1 cellular context compared by ENCODE assay signal in the genomic region with DNA sequence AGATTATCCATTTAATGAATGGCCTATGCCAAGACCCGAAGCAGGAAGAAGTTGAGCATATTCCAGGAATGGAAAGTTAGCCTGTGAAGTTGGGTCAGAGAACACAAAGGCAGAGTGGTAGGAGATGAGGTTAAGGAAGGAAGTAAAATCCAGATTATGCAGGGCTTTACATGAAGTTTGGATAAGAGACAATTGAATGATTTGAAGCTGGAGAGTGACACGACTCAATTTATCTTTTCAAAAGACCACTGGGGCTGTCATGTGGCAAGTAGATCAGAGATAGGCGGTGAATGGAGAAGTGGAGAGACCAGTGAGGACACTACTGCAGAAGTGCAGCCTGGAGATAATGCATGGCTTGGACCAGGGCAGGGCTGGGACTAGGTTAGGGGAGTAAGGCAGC.
TF ChIP-seq lines count a peak whose summit lies in the region.

No MANE protein-coding gene starts in this region.

TF ChIP-seq in K562, 482 proteins besides CTCF, POLR2A, EP300 and RAD21 (continued from another document):
- TF ChIP-seq HMBOX1 (IDR thresholded peaks at IDR 0.05): peak; percentile 83
- TF ChIP-seq DPF2 (IDR thresholded peaks at IDR 0.05): peak; percentile 76
- no peak for TF ChIP-seq RUNX1 (IDR thresholded peaks at IDR 0.05; ENCODE audit: low read depth)
- no peak for TF ChIP-seq CCNT2 (IDR thresholded peaks at IDR 0.05; ENCODE audit: borderline replicate concordance, extremely low read depth, insufficient read length, low read depth, low read length)
- peak in 1 of 2 experiments; percentile 18; a peak in 1 of 4 replicates for TF ChIP-seq MNT (conservative IDR thresholded peaks at IDR 0.05)
- TF ChIP-seq ZFP36 (IDR thresholded peaks at IDR 0.05; ENCODE audit: low read depth, low read length, partially characterized antibody): peak; percentile 29
- peak; percentile 46; the same call in 1 of the 2 replicates for TF ChIP-seq FOXM1 (IDR thresholded peaks at IDR 0.05; ENCODE audit: low read depth)
- no peak for TF ChIP-seq FOXM1 (CRISPR knock-in tag; IDR thresholded peaks at IDR 0.05; ENCODE audit: low read depth)
- no peak for TF ChIP-seq TAF15 (IDR thresholded peaks at IDR 0.05; ENCODE audit: low read depth, low read length)
- TF ChIP-seq, protein P1, sequence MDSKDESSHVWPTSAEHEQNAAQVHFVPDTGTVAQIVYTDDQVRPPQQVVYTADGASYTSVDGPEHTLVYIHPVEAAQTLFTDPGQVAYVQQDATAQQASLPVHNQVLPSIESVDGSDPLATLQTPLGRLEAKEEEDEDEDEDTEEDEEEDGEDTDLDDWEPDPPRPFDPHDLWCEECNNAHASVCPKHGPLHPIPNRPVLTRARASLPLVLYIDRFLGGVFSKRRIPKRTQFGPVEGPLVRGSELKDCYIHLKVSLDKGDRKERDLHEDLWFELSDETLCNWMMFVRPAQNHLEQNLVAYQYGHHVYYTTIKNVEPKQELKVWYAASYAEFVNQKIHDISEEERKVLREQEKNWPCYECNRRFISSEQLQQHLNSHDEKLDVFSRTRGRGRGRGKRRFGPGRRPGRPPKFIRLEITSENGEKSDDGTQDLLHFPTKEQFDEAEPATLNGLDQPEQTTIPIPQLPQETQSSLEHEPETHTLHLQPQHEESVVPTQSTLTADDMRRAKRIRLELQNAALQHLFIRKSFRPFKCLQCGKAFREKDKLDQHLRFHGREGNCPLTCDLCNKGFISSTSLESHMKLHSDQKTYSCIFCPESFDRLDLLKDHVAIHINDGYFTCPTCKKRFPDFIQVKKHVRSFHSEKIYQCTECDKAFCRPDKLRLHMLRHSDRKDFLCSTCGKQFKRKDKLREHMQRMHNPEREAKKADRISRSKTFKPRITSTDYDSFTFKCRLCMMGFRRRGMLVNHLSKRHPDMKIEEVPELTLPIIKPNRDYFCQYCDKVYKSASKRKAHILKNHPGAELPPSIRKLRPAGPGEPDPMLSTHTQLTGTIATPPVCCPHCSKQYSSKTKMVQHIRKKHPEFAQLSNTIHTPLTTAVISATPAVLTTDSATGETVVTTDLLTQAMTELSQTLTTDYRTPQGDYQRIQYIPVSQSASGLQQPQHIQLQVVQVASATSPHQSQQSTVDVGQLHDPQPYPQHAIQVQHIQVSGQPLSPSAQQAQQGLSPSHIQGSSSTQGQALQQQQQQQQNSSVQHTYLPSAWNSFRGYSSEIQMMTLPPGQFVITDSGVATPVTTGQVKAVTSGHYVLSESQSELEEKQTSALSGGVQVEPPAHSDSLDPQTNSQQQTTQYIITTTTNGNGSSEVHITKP (IDR thresholded peaks at IDR 0.05; ENCODE audit: partially characterized antibody): no peak
- TF ChIP-seq SMARCA5 (IDR thresholded peaks at IDR 0.05): peak; percentile 46; the same call in 1 of the 2 replicates
- TF ChIP-seq KDM1A (IDR thresholded peaks at IDR 0.05): peak; percentile 77 to 82
- TF ChIP-seq EHMT2 (IDR thresholded peaks at IDR 0.05): peak; percentile 65
- TF ChIP-seq TAL1 (IDR thresholded peaks at IDR 0.05): peak; percentile 50; the same call in 1 of the 2 replicates
- peak; percentile 83 for TF ChIP-seq ARID1B (IDR thresholded peaks at IDR 0.05)
- peak; percentile 22; the same call in 1 of the 2 replicates for TF ChIP-seq MYC (IDR thresholded peaks at IDR 0.05; ENCODE audit: low read depth, low read length)
- no peak for TF ChIP-seq MYC (CRISPR knock-in tag; IDR thresholded peaks at IDR 0.05; ENCODE audit: borderline replicate concordance, low read depth)
- TF ChIP-seq NCOR1 (IDR thresholded peaks at IDR 0.05): peak; percentile 55
- TF ChIP-seq TCF3 (CRISPR knock-in tag; IDR thresholded peaks at IDR 0.05): peak; percentile 77
- TF ChIP-seq EP400 (IDR thresholded peaks at IDR 0.05): 0 out of 2 replicates have a peak, but pooled peaks have one; percentile 20
- TF ChIP-seq, protein P2, sequence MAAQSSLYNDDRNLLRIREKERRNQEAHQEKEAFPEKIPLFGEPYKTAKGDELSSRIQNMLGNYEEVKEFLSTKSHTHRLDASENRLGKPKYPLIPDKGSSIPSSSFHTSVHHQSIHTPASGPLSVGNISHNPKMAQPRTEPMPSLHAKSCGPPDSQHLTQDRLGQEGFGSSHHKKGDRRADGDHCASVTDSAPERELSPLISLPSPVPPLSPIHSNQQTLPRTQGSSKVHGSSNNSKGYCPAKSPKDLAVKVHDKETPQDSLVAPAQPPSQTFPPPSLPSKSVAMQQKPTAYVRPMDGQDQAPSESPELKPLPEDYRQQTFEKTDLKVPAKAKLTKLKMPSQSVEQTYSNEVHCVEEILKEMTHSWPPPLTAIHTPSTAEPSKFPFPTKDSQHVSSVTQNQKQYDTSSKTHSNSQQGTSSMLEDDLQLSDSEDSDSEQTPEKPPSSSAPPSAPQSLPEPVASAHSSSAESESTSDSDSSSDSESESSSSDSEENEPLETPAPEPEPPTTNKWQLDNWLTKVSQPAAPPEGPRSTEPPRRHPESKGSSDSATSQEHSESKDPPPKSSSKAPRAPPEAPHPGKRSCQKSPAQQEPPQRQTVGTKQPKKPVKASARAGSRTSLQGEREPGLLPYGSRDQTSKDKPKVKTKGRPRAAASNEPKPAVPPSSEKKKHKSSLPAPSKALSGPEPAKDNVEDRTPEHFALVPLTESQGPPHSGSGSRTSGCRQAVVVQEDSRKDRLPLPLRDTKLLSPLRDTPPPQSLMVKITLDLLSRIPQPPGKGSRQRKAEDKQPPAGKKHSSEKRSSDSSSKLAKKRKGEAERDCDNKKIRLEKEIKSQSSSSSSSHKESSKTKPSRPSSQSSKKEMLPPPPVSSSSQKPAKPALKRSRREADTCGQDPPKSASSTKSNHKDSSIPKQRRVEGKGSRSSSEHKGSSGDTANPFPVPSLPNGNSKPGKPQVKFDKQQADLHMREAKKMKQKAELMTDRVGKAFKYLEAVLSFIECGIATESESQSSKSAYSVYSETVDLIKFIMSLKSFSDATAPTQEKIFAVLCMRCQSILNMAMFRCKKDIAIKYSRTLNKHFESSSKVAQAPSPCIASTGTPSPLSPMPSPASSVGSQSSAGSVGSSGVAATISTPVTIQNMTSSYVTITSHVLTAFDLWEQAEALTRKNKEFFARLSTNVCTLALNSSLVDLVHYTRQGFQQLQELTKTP (IDR thresholded peaks at IDR 0.05; ENCODE audit: low read depth in 1 of 2, partially characterized antibody in 2 of 2): peak in 1 of 2 experiments; percentile 38
- peak; percentile 48; the same call in 1 of the 2 replicates for TF ChIP-seq MTA2 (IDR thresholded peaks at IDR 0.05; ENCODE audit: low read depth)
- 0 out of 4 replicates have a peak, but pooled peaks of 1 of the 2 experiments have one; percentile 20 for TF ChIP-seq ZNF639 (CRISPR knock-in tag; conservative IDR thresholded peaks at IDR 0.05 in 1 of 2, IDR thresholded peaks at IDR 0.05 in 1 of 2)
- TF ChIP-seq MTA3 (IDR thresholded peaks at IDR 0.05; ENCODE audit: borderline replicate concordance): 0 out of 2 replicates have a peak, but pooled peaks have one; percentile 29
- TF ChIP-seq, protein P3, sequence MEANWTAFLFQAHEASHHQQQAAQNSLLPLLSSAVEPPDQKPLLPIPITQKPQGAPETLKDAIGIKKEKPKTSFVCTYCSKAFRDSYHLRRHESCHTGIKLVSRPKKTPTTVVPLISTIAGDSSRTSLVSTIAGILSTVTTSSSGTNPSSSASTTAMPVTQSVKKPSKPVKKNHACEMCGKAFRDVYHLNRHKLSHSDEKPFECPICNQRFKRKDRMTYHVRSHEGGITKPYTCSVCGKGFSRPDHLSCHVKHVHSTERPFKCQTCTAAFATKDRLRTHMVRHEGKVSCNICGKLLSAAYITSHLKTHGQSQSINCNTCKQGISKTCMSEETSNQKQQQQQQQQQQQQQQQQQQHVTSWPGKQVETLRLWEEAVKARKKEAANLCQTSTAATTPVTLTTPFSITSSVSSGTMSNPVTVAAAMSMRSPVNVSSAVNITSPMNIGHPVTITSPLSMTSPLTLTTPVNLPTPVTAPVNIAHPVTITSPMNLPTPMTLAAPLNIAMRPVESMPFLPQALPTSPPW (CRISPR knock-in tag; IDR thresholded peaks at IDR 0.05): no peak
- no peak for TF ChIP-seq CGGBP1 (CRISPR knock-in tag; IDR thresholded peaks at IDR 0.05)
- TF ChIP-seq MYBL2 (IDR thresholded peaks at IDR 0.05; ENCODE audit: low read depth): peak; percentile 30; the same call in 1 of the 2 replicates
- no peak for TF ChIP-seq MYBL2 (CRISPR knock-in tag; IDR thresholded peaks at IDR 0.05; ENCODE audit: borderline replicate concordance)
- TF ChIP-seq HES1 (IDR thresholded peaks at IDR 0.05; ENCODE audit: low read depth): peak; percentile 32; the same call in 1 of the 2 replicates
- TF ChIP-seq SMARCE1 (IDR thresholded peaks at IDR 0.05): peak; percentile 80; the same call in 1 of the 2 replicates
- peak in 1 of 2 experiments; percentile 28; a peak in 1 of 4 replicates for TF ChIP-seq FOXK2 (conservative IDR thresholded peaks at IDR 0.05 in 1 of 2, IDR thresholded peaks at IDR 0.05 in 1 of 2; ENCODE audit: low read depth in 2 of 2)
- TF ChIP-seq TRIM28 (IDR thresholded peaks at IDR 0.05): 0 out of 2 replicates have a peak, but pooled peaks have one; percentile 20
- TF ChIP-seq CHCHD3 (CRISPR knock-in tag; IDR thresholded peaks at IDR 0.05): 0 out of 2 replicates have a peak, but pooled peaks have one; percentile 55
- TF ChIP-seq SLC30A9 (CRISPR knock-in tag; IDR thresholded peaks at IDR 0.05): no peak
- peak; percentile 87 for TF ChIP-seq HDAC2 (IDR thresholded peaks at IDR 0.05)
- peak; percentile 77 for TF ChIP-seq CBFA2T3 (IDR thresholded peaks at IDR 0.05)
- no peak for TF ChIP-seq RNF2 (IDR thresholded peaks at IDR 0.05)
- 0 out of 2 replicates have a peak, but pooled peaks have one; percentile 13 for TF ChIP-seq NCOA1 (IDR thresholded peaks at IDR 0.05; ENCODE audit: low read depth)
